8 cellular contexts compared by ENCODE assay signal in genomic region chr2:159903404-159904126, GRCh38. TPM values are rescaled to one million over a fixed set of nuclear protein-coding genes. Genes with fewer than 3 reads are reported as not detected.
DNase-seq lines count a peak whose midpoint lies in the region; ATAC-seq and TF ChIP-seq lines count a peak whose summit lies in the region.

No MANE protein-coding gene starts in this region.

- H3K27ac ChIP-seq in gastrocnemius medialis, result no peak overlapping the region

- intact Hi-C loops in gastrocnemius medialis (cut with DNase I; ENCODE audit: low total_unique reads), result no loop called here

- no peaks in the 10 kb centered on the region for H3K9me2 ChIP-seq in Loucy (replicated peaks; ENCODE audit: low read depth, low read length)

- H3K9ac ChIP-seq in Loucy (ENCODE audit: low read depth, low read length, poor library complexity, severe bottlenecking), result peak overlapping the region; percentile 85

- peak overlapping the region; percentile 89 for H3K4me2 ChIP-seq in Loucy (ENCODE audit: low read depth, low read length, poor library complexity, severe bottlenecking)

- H2AFZ ChIP-seq in Loucy (ENCODE audit: low read length), result peak overlapping the region; percentile 95

- ATAC-seq in GM21367 (IDR thresholded peaks at IDR 0.05; ENCODE audit: unreplicated experiment) (peak; percentile 32), gastrocnemius medialis (peak in 1 of 2 donors; percentile 46), HG02870 (IDR thresholded peaks at IDR 0.05; ENCODE audit: unreplicated experiment) (no peak)

- H3K27me3 ChIP-seq in Loucy (ENCODE audit: insufficient read depth, low read length, poor library complexity, severe bottlenecking) (no peaks in the 10 kb centered on the region), gastrocnemius medialis (peaks cover 0 to 21% (median 0%) of the 10 kb centered on the region in 3 donors)

- H3K4me1 ChIP-seq in Loucy (ENCODE audit: insufficient read depth, low read length, poor library complexity, severe bottlenecking), result peaks cover 21% of the 10 kb centered on the region
- peaks cover 0 to 6% of the 10 kb centered on the region in 2 donors for H3K4me1 ChIP-seq in gastrocnemius medialis

- no peaks in the 10 kb centered on the region for H4K20me1 ChIP-seq in Loucy (ENCODE audit: insufficient read depth, low read length, poor library complexity, severe bottlenecking)

- H3K4me3 ChIP-seq in Loucy (ENCODE audit: low read length, poor library complexity, severe bottlenecking), result peak overlapping the region; percentile 96
- H3K4me3 ChIP-seq in gastrocnemius medialis, result peak overlapping the region; percentile 47 to 56 (median 52)

- H3F3A ChIP-seq in Loucy (ENCODE audit: low read depth), result no peaks in the 10 kb centered on the region

- no peaks in the 10 kb centered on the region for H3K36me3 ChIP-seq in Loucy (ENCODE audit: insufficient read depth, low read length)
- no peaks in the 10 kb centered on the region for H3K36me3 ChIP-seq in gastrocnemius medialis

- TF ChIP-seq CTCF in Loucy (conservative IDR thresholded peaks at IDR 0.05; ENCODE audit: low read length) (no peak), gastrocnemius medialis (IDR thresholded peaks at IDR 0.05 in 4 of 5, conservative IDR thresholded peaks at IDR 0.05 in 1 of 5) (no peak)

- H3K79me2 ChIP-seq in Loucy (ENCODE audit: insufficient read depth, low read length), result peaks cover 20% of the 10 kb centered on the region

- DNase-seq in COLO829 (ENCODE audit: low spot score) (peak; percentile 21), germinal center (ENCODE audit: low spot score) (peak; percentile 78), gastrocnemius medialis (no peak), DMS114 treated with DMSO at 0.1 percent for 48 hours (lab: John Stamatoyannopoulos, UW; ENCODE audit: unreplicated experiment) (no peak)
- peak; percentile 64 for DNase-seq in activated T-cell treated with anti-CD3 and anti-CD28 coated beads, Interleukin-2, amount 50 U/mL, for 1 hour

- in situ Hi-C loops in gastrocnemius medialis (cut with MboI; ENCODE audit: low sequenced_read_pairs in 4 of 4), result no loop called here

- H3K9me3 ChIP-seq in Loucy (ENCODE audit: insufficient read depth, low read depth, low read length) (no peaks in the 10 kb centered on the region), gastrocnemius medialis (no peaks in the 10 kb centered on the region)

- TF ChIP-seq POLR2A in gastrocnemius medialis (IDR thresholded peaks at IDR 0.05), result no peak

RNA-seq across cellular contexts. Expression of gene LY75, which starts 1.0 kb away (rescaled TPM):
- under 1 TPM in 3 of 4 donors, not detected in 1; 0.05 to 0.22 (median 0.15) TPM for total RNA-seq in gastrocnemius medialis

Comparison
In these comparisons a context has a peak if more than half of its experiments do, and no peak if none do; other contexts are left out.
1. DNase-seq: peak in COLO829 (single experiment), activated T-cell treated with anti-CD3 and anti-CD28 coated beads, Interleukin-2, amount 50 U/mL, for 1 hour (single experiment) and germinal center (single experiment); none in gastrocnemius medialis (0 of 2) and DMS114 treated with DMSO at 0.1 percent for 48 hours (single experiment).